Comparison of ENCODE assay signal across 8 cellular contexts in genomic region chr12:64452559-64453329, GRCh38. TPM values are rescaled to one million over a fixed set of nuclear protein-coding genes. Genes with fewer than 3 reads are reported as not detected.
DNase-seq lines count a peak whose midpoint lies in the region; ATAC-seq and TF ChIP-seq lines count a peak whose summit lies in the region.

No MANE protein-coding gene starts in this region.

- ATAC-seq in lung (ENCODE audit: insufficient read depth, low FRiP score) (peak; percentile 53), HG03432 (IDR thresholded peaks at IDR 0.05; ENCODE audit: unreplicated experiment) (no peak)

- H3K27ac ChIP-seq in HUES48 (ENCODE audit: low read depth, low read length): peak overlapping the region; percentile 96
- H3K27ac ChIP-seq in ectodermal cell (ENCODE audit: insufficient read depth, low read depth, low read length, poor library complexity, severe bottlenecking): peak overlapping the region; percentile 45
- peak overlapping the region; percentile 94 to 99 for H3K27ac ChIP-seq in lung (ENCODE audit: low read depth in 1 of 2, low read length in 1 of 2)
- H3K27ac ChIP-seq in thyroid gland: peak overlapping the region; percentile 93 to 98 (median 96)

- intact Hi-C loops in thyroid gland (cut with DNase I): loop anchor here (5.0 kb wide), 1 partner anchor 50 kb away; the partner anchor contains the start of gene XPOT

- TF ChIP-seq CTCF in lung (IDR thresholded peaks at IDR 0.05; ENCODE audit: control extremely low read depth, extremely low read depth) (no peak), thyroid gland (IDR thresholded peaks at IDR 0.05) (no peak)

- H3K27me3 ChIP-seq in HUES48 (ENCODE audit: control insufficient read depth, insufficient read depth, low read length): no peaks in the 10 kb centered on the region
- H3K27me3 ChIP-seq in ectodermal cell (ENCODE audit: control insufficient read depth, insufficient read depth, low read length, poor library complexity, severe bottlenecking): no peaks in the 10 kb centered on the region
- H3K27me3 ChIP-seq in lung (ENCODE audit: control insufficient read depth, insufficient read depth): no peaks in the 10 kb centered on the region
- no peaks in the 10 kb centered on the region for H3K27me3 ChIP-seq in thyroid gland

- 6 to 7% methylated on average over 16 of the region's 16 CpGs for WGBS in ectodermal cell, 2 experiments
- 0 to 1% methylated on average over 16 of the region's 16 CpGs for WGBS in lung, 2 donors
- WGBS in thyroid gland, 2 donors: 0 to 2% methylated on average over 16 of the region's 16 CpGs

- peaks cover 13% of the 10 kb centered on the region for H3K4me1 ChIP-seq in HUES48 (ENCODE audit: control insufficient read depth, insufficient read depth, low read length)
- H3K4me1 ChIP-seq in ectodermal cell (ENCODE audit: control insufficient read depth, insufficient read depth, low read length): no peaks in the 10 kb centered on the region
- peaks cover 0 to 3% of the 10 kb centered on the region in 2 donors for H3K4me1 ChIP-seq in lung (ENCODE audit: control insufficient read depth in 2 of 2, insufficient read depth in 2 of 2, low read length in 2 of 2)
- peaks cover 0 to 17% of the 10 kb centered on the region in 2 donors for H3K4me1 ChIP-seq in thyroid gland

- peaks cover 41% of the 10 kb centered on the region for H3K36me3 ChIP-seq in HUES48 (ENCODE audit: control insufficient read depth, insufficient read depth, low read length)
- no peaks in the 10 kb centered on the region for H3K36me3 ChIP-seq in ectodermal cell (ENCODE audit: control insufficient read depth, insufficient read depth, low read length)
- H3K36me3 ChIP-seq in lung (ENCODE audit: control insufficient read depth in 2 of 2, insufficient read depth in 2 of 2, low read length in 2 of 2): peaks cover 0 to 7% of the 10 kb centered on the region in 2 donors
- H3K36me3 ChIP-seq in thyroid gland: peaks cover 4 to 9% of the 10 kb centered on the region in 2 donors

- peak overlapping the region; percentile 87 for H3K9ac ChIP-seq in HUES48 (ENCODE audit: low read depth, low read length)

- H3K4me3 ChIP-seq in HUES48 (ENCODE audit: low read depth, low read length): peak overlapping the region; percentile 97
- H3K4me3 ChIP-seq in ectodermal cell (ENCODE audit: insufficient read depth, low read depth, low read length): peak overlapping the region; percentile 93
- peak overlapping the region; percentile 81 for H3K4me3 ChIP-seq in lung
- H3K4me3 ChIP-seq in thyroid gland (replicated peaks in 1 of 3): peak overlapping the region; percentile 72 to 100 (median 95)

- no peak for TF ChIP-seq POLR2A in thyroid gland (IDR thresholded peaks at IDR 0.05)

- H3K9me3 ChIP-seq in HUES48 (ENCODE audit: control insufficient read depth, insufficient read depth, low read length) (no peaks in the 10 kb centered on the region), ectodermal cell (ENCODE audit: control insufficient read depth, low read length) (no peaks in the 10 kb centered on the region), lung (ENCODE audit: control insufficient read depth in 2 of 2, insufficient read depth in 1 of 2, low read length in 1 of 2) (no peaks in the 10 kb centered on the region), thyroid gland (no peaks in the 10 kb centered on the region)

- DNase-seq in NCI-H2196 (lab: John Stamatoyannopoulos, UW; ENCODE audit: unreplicated experiment) (peak; percentile 15), NCI-H2196 treated with DMSO at 0.1 percent for 48 hours (lab: John Stamatoyannopoulos, UW; ENCODE audit: unreplicated experiment) (no peak), SK-N-DZ (ENCODE audit: low spot score) (peak; percentile 5), lung (ENCODE audit: low spot score) (no peak), thyroid gland (no peak)

RNA-seq across cellular contexts. Expression of gene TBK1, which starts 0.8 kb away (rescaled TPM):
- 17.4 and 18.7 TPM in 2 replicates for polyA plus RNA-seq in SK-N-DZ (2014; cell fraction: cytosol; rRNA removed)
- polyA plus RNA-seq in SK-N-DZ (2014; cell fraction: nucleus; rRNA removed): 34.7 and 38.8 TPM in 2 replicates
- 27.7 TPM for polyA plus RNA-seq in ectodermal cell (2013, experiment 1 of 4)
- 31.6 TPM for polyA plus RNA-seq in ectodermal cell (2013, experiment 2 of 4)
- 18.5 TPM for polyA plus RNA-seq in ectodermal cell (2013, experiment 3 of 4)
- polyA plus RNA-seq in ectodermal cell (2013, experiment 4 of 4): 20.8 TPM
- total RNA-seq in lung (10 to 100 TPM; 16.8 to 50.1 TPM), thyroid gland (10 to 100 TPM; 27.7 to 42.1 (median 33.4) TPM)
- polyA plus RNA-seq in lung: 10 to 100 TPM; 14.5 to 20.7 TPM

RNA-seq across cellular contexts. Expression of gene XPOT, which starts 48.6 kb away (rescaled TPM):
- polyA plus RNA-seq in SK-N-DZ (2014; cell fraction: cytosol; rRNA removed): 96.7 and 102 TPM in 2 replicates
- polyA plus RNA-seq in SK-N-DZ (2014; cell fraction: nucleus; rRNA removed): 249 and 255 TPM in 2 replicates
- polyA plus RNA-seq in ectodermal cell (2013, experiment 1 of 4): 72.7 TPM
- 74.0 TPM for polyA plus RNA-seq in ectodermal cell (2013, experiment 2 of 4)
- polyA plus RNA-seq in ectodermal cell (2013, experiment 3 of 4): 55.1 TPM
- polyA plus RNA-seq in ectodermal cell (2013, experiment 4 of 4): 58.2 TPM
- total RNA-seq in lung: 10 to 100 TPM; 46.1 to 65.7 TPM
- polyA plus RNA-seq in lung: 10 to 100 TPM; 21.1 to 27.1 TPM
- total RNA-seq in thyroid gland: 10 to 100 TPM; 54.7 to 85.5 (median 63.6) TPM

Comparison
In these comparisons a context has a peak if more than half of its experiments do, and no peak if none do; other contexts are left out.
1. DNase-seq: peak in NCI-H2196 (single experiment) and SK-N-DZ (single experiment); none in NCI-H2196 treated with DMSO at 0.1 percent for 48 hours (single experiment), lung (single experiment) and thyroid gland (0 of 2).
2. H3K27ac ChIP-seq: peak in every context shown above with its lines; median percentile 96 in lung; 96 in HUES48; 96 in thyroid gland; 45 in ectodermal cell.
3. Peak in every context shown above with its lines, with median percentiles within 50 percentile points of each other: H3K4me3 ChIP-seq.